ENCODE assay signal across 11 cellular contexts in genomic region chr3:5002174-5002870, GRCh38. TPM values are rescaled to one million over a fixed set of nuclear protein-coding genes. Genes with fewer than 3 reads are reported as not detected.
DNase-seq lines count a peak whose midpoint lies in the region; ATAC-seq and TF ChIP-seq lines count a peak whose summit lies in the region.
"Had no signal": no experiment of that assay in that cellular context is flagged by ENCODE, and none has a peak within 500 bp of the region (broad histone marks: within the 10 kb centered on the region; RNA-seq: fewer than 3 reads in every experiment).

No MANE protein-coding gene starts in this region.

- no peaks in the 10 kb centered on the region for H3K36me3 ChIP-seq in prostate gland

- peak overlapping the region; percentile 86 for H3K27ac Mint-ChIP-seq in activated CD4-positive, alpha-beta T cell treated with anti-CD3 and anti-CD28 coated beads, Interleukin-2, amount 10 ng/mL, durations not matched to agents 24 days and 14 days
- H3K27ac Mint-ChIP-seq in central memory CD8-positive, alpha-beta T cell (ENCODE audit: low read depth) = peak overlapping the region; percentile 55

- 65% methylated on average over 16 of the region's 16 CpGs for WGBS in prostate gland

- H3K4me3 ChIP-seq in prostate gland = no peak overlapping the region

- no peak overlapping the region for H3K27ac ChIP-seq in prostate gland
- H3K27ac ChIP-seq: epithelial cell of prostate had no signal

- H3K4me3 Mint-ChIP-seq in activated CD4-positive, alpha-beta T cell treated with anti-CD3 and anti-CD28 coated beads, Interleukin-2, amount 10 ng/mL, durations not matched to agents 24 days and 14 days = peak overlapping the region; percentile 44
- H3K4me3 Mint-ChIP-seq in central memory CD8-positive, alpha-beta T cell = no peak overlapping the region

- intact Hi-C loops in activated CD4-positive, alpha-beta T cell treated with anti-CD3 and anti-CD28 coated beads, Interleukin-2, amount 10 ng/mL, durations not matched to agents 24 days and 14 days (cut with micrococcal nuclease) = no loop called here
- intact Hi-C loops in prostate gland (cut with DNase I) = no loop called here

- H3K9me3 ChIP-seq in prostate gland = no peaks in the 10 kb centered on the region

- no peaks in the 10 kb centered on the region for H3K27me3 Mint-ChIP-seq in activated CD4-positive, alpha-beta T cell treated with anti-CD3 and anti-CD28 coated beads, Interleukin-2, amount 10 ng/mL, durations not matched to agents 24 days and 14 days
- H3K27me3 Mint-ChIP-seq in central memory CD8-positive, alpha-beta T cell = no peaks in the 10 kb centered on the region

- H3K9me3 Mint-ChIP-seq in activated CD4-positive, alpha-beta T cell treated with anti-CD3 and anti-CD28 coated beads, Interleukin-2, amount 10 ng/mL, durations not matched to agents 24 days and 14 days = no peaks in the 10 kb centered on the region
- H3K9me3 Mint-ChIP-seq in central memory CD8-positive, alpha-beta T cell = no peaks in the 10 kb centered on the region

- no peaks in the 10 kb centered on the region for H3K27me3 ChIP-seq in prostate gland (replicated peaks; ENCODE audit: insufficient read depth)

- H3K4me1 Mint-ChIP-seq in activated CD4-positive, alpha-beta T cell treated with anti-CD3 and anti-CD28 coated beads, Interleukin-2, amount 10 ng/mL, durations not matched to agents 24 days and 14 days = peaks cover 56% of the 10 kb centered on the region
- H3K4me1 Mint-ChIP-seq in central memory CD8-positive, alpha-beta T cell = peaks cover 29% of the 10 kb centered on the region

- TF ChIP-seq CTCF in prostate gland (IDR thresholded peaks at IDR 0.05) = no peak

- peak; percentile 38 to 44 for DNase-seq in Kasumi-1 (lab: John Stamatoyannopoulos, UW)
- DNase-seq in activated CD4-positive, alpha-beta T cell treated with anti-CD3 and anti-CD28 coated beads, Interleukin-2, amount 10 ng/mL, durations not matched to agents 24 days and 14 days = peak; percentile 86
- DNase-seq in central memory CD8-positive, alpha-beta T cell (ENCODE audit: low spot score in 2 of 2) = peak in 1 of 2 donors; percentile 58
- peak; percentile 67 for DNase-seq in stimulated activated CD4-positive, alpha-beta T cell treated with anti-CD3 and anti-CD28 coated beads, Interleukin-4, amount 100 ng/mL, for 24 hours
- no peak for DNase-seq in NCI-H510A (lab: John Stamatoyannopoulos, UW)
- no peak for DNase-seq in NCI-H1694 treated with DMSO at 0.1 percent for 48 hours (lab: John Stamatoyannopoulos, UW)
- DNase-seq in prostate gland (ENCODE audit: low spot score) = no peak
- DNase-seq in C1 segment of cervical spinal cord (lab: John Stamatoyannopoulos, UW) = no peak
- DNase-seq: left ventricle myocardium superior, PC-3 had no signal

- TF ChIP-seq POLR2A in prostate gland (IDR thresholded peaks at IDR 0.05) = no peak

- H3K36me3 Mint-ChIP-seq in activated CD4-positive, alpha-beta T cell treated with anti-CD3 and anti-CD28 coated beads, Interleukin-2, amount 10 ng/mL, durations not matched to agents 24 days and 14 days (ENCODE audit: low read depth) = peaks cover 1% of the 10 kb centered on the region
- peaks cover 7% of the 10 kb centered on the region for H3K36me3 Mint-ChIP-seq in central memory CD8-positive, alpha-beta T cell (ENCODE audit: insufficient read depth)

- peak; percentile 61 for ATAC-seq in central memory CD8-positive, alpha-beta T cell (replicated peaks; ENCODE audit: extremely low read depth, poor library complexity, severe bottlenecking)
- ATAC-seq: left ventricle myocardium superior, PC-3 had no signal

- no peaks in the 10 kb centered on the region for H3K4me1 ChIP-seq in prostate gland (replicated peaks)

RNA-seq across cellular contexts. Expression of gene BHLHE40, which starts 23.1 kb away (rescaled TPM):
- total RNA-seq in activated CD4-positive, alpha-beta T cell treated with anti-CD3 and anti-CD28 coated beads, Interleukin-2, amount 10 ng/mL, durations not matched to agents 24 days and 14 days = 368 and 375 TPM in 2 replicates
- 10 to 100 TPM; 32.3 to 52.0 TPM for total RNA-seq in prostate gland

Comparison
In these comparisons a context has a peak if more than half of its experiments do, and no peak if none do; other contexts are left out.
1. DNase-seq: peak in Kasumi-1 (2 of 2), activated CD4-positive, alpha-beta T cell treated with anti-CD3 and anti-CD28 coated beads, Interleukin-2, amount 10 ng/mL, durations not matched to agents 24 days and 14 days (single experiment) and stimulated activated CD4-positive, alpha-beta T cell treated with anti-CD3 and anti-CD28 coated beads, Interleukin-4, amount 100 ng/mL, for 24 hours (single experiment); none in NCI-H510A (single experiment), NCI-H1694 treated with DMSO at 0.1 percent for 48 hours (single experiment), prostate gland (single experiment) and C1 segment of cervical spinal cord (0 of 14).